Comparison of ENCODE assay signal across 1 cellular context in genomic region chr20:62711703-62712101, GRCh38.
A peak's percentile ranks its signal among the peaks of the same experiment; 100 is the strongest.
TF ChIP-seq lines count a peak whose summit lies in the region.

No MANE protein-coding gene starts in this region.

TF ChIP-seq in K562, 482 proteins besides CTCF, POLR2A, EP300 and RAD21 (continued from another document and continues in another):
- TF ChIP-seq ZNF518B (CRISPR knock-in tag; IDR thresholded peaks at IDR 0.05) (no peak), HDAC3 (IDR thresholded peaks at IDR 0.05; ENCODE audit: borderline replicate concordance, partially characterized antibody) (no peak), E2F1 (CRISPR knock-in tag; IDR thresholded peaks at IDR 0.05) (no peak), NCOA4 (IDR thresholded peaks at IDR 0.05; ENCODE audit: partially characterized antibody) (no peak), E2F8 (IDR thresholded peaks at IDR 0.05; ENCODE audit: low read depth, partially characterized antibody) (no peak), NRF1 (conservative IDR thresholded peaks at IDR 0.05 in 1 of 2, IDR thresholded peaks at IDR 0.05 in 1 of 2) (peak; percentile 53 to 55), SNRNP70 (optimal IDR thresholded peaks at IDR 0.05; ENCODE audit: low read depth, low read length) (no peak), KLF13 (tag; IDR thresholded peaks at IDR 0.05; ENCODE audit: borderline replicate concordance, low read depth) (no peak; the same call in 1 of the 2 replicates), MEF2D (tag; conservative IDR thresholded peaks at IDR 0.05; ENCODE audit: low read depth) (no peak), SIX5 (IDR thresholded peaks at IDR 0.05; ENCODE audit: borderline replicate concordance in 1 of 2, insufficient read depth in 1 of 2, low read depth in 1 of 2, low read length in 2 of 2) (no peak), ZNF778 (CRISPR knock-in tag; IDR thresholded peaks at IDR 0.05) (no peak), HOXB6 (CRISPR knock-in tag; IDR thresholded peaks at IDR 0.05; ENCODE audit: borderline replicate concordance) (no peak), MAFG (tag; conservative IDR thresholded peaks at IDR 0.05) (peak; percentile 40; the same call in 1 of the 2 replicates), ESRRA (IDR thresholded peaks at IDR 0.05; ENCODE audit: borderline replicate concordance, low read depth) (no peak), ZNF253 (CRISPR knock-in tag; conservative IDR thresholded peaks at IDR 0.05) (no peak), ZNF445 (CRISPR knock-in tag; IDR thresholded peaks at IDR 0.05; ENCODE audit: low read depth) (no peak), NEUROD1 (IDR thresholded peaks at IDR 0.05; ENCODE audit: borderline replicate concordance, low read depth, low read length, partially characterized antibody) (peak; percentile 50), ZBTB17 (CRISPR knock-in tag; IDR thresholded peaks at IDR 0.05) (peak; percentile 33; the same call in 1 of the 2 replicates), NCOA6 (IDR thresholded peaks at IDR 0.05) (no peak), UBTF (IDR thresholded peaks at IDR 0.05; ENCODE audit: borderline replicate concordance in 1 of 2, low read depth in 2 of 2, low read length in 2 of 2) (no peak), RREB1 (CRISPR knock-in tag; IDR thresholded peaks at IDR 0.05) (no peak), TRIM25 (IDR thresholded peaks at IDR 0.05; ENCODE audit: borderline replicate concordance) (no peak), NCOR1 (IDR thresholded peaks at IDR 0.05) (no peak), CBX5 (IDR thresholded peaks at IDR 0.05; ENCODE audit: borderline replicate concordance, low read depth) (no peak), CBX8 (IDR thresholded peaks at IDR 0.05; ENCODE audit: borderline replicate concordance, extremely low read depth, low read depth, low read length, poor library complexity, severe bottlenecking) (no peak), TEAD4 (IDR thresholded peaks at IDR 0.05; ENCODE audit: low read length) (no peak), TEAD4 (CRISPR knock-in tag; IDR thresholded peaks at IDR 0.05; ENCODE audit: borderline replicate concordance) (no peak), SIN3B (IDR thresholded peaks at IDR 0.05; ENCODE audit: low read depth) (0 out of 2 replicates have a peak, but pooled peaks have one; percentile 12), POLR2B (IDR thresholded peaks at IDR 0.05; ENCODE audit: low read depth, partially characterized antibody) (no peak), ZNF239 (CRISPR knock-in tag; IDR thresholded peaks at IDR 0.05) (no peak), SRF (CRISPR knock-in tag; IDR thresholded peaks at IDR 0.05) (no peak), E2F4 (CRISPR knock-in tag; IDR thresholded peaks at IDR 0.05; ENCODE audit: low read depth) (no peak), ELF1 (tag; IDR thresholded peaks at IDR 0.05) (no peak), ZBTB7A (IDR thresholded peaks at IDR 0.05; ENCODE audit: borderline replicate concordance, control insufficient read depth, low read depth, low read length) (no peak), TCF15 (CRISPR knock-in tag; IDR thresholded peaks at IDR 0.05) (no peak), CREB3 (tag; conservative IDR thresholded peaks at IDR 0.05; ENCODE audit: low read depth) (peak; percentile 91), ZNF146 (CRISPR knock-in tag; IDR thresholded peaks at IDR 0.05; ENCODE audit: unreplicated experiment) (no peak), PTRF (tag; IDR thresholded peaks at IDR 0.05) (no peak), SOX6 (IDR thresholded peaks at IDR 0.05) (no peak), CBFB (CRISPR knock-in tag; IDR thresholded peaks at IDR 0.05) (peak; percentile 42; the same call in 1 of the 2 replicates), RBM15 (IDR thresholded peaks at IDR 0.05; ENCODE audit: insufficient read depth, low read length) (no peak), BACH1 (tag; IDR thresholded peaks at IDR 0.05) (peak; percentile 70; the same call in 1 of the 2 replicates), HDAC8 (tag; IDR thresholded peaks at IDR 0.05) (no peak), NFXL1 (CRISPR knock-in tag; IDR thresholded peaks at IDR 0.05) (no peak), ZNF140 (CRISPR knock-in tag; IDR thresholded peaks at IDR 0.05) (no peak), ZNF121 (CRISPR knock-in tag; conservative IDR thresholded peaks at IDR 0.05) (no peak)
